ENCODE assay signal across 17 cellular contexts in genomic region chr17:11241611-11242226, GRCh38. TPM values are rescaled to one million over a fixed set of nuclear protein-coding genes. Genes with fewer than 3 reads are reported as not detected.
DNase-seq lines count a peak whose midpoint lies in the region; ATAC-seq and TF ChIP-seq lines count a peak whose summit lies in the region.
"Had no signal": no experiment of that assay in that cellular context is flagged by ENCODE, and none has a peak within 500 bp of the region (broad histone marks: within the 10 kb centered on the region; RNA-seq: fewer than 3 reads in every experiment).

No MANE protein-coding gene starts in this region.

- peak; percentile 27 for DNase-seq in activated naive CD8-positive, alpha-beta T cell treated with anti-CD3 and anti-CD28 coated beads, Interleukin-2, amount 10 ng/mL, durations not matched to agents 7 days and 5 days
- no peak for DNase-seq in activated naive CD8-positive, alpha-beta T cell treated with anti-CD3 and anti-CD28 coated beads, Interleukin-2, amount 50 U/mL, for 24 hours
- DNase-seq in mesendoderm (peak; percentile 55), thyroid gland (peak; percentile 35 to 49), NOMO-1 (lab: John Stamatoyannopoulos, UW; ENCODE audit: unreplicated experiment in 2 of 2) (no peak)
- no peak for DNase-seq in stimulated activated CD4-positive, alpha-beta T cell treated with anti-CD3 and anti-CD28 coated beads, Interleukin-1b, Interleukin-23, amount 100 ng/mL, for 48 hours
- DNase-seq: activated CD4-positive, alpha-beta T cell treated with anti-CD3 and anti-CD28 coated beads, Interleukin-2, amount 50 U/mL, for 1 hour; activated effector memory CD4-positive, alpha-beta T cell treated with Interleukin-2 at 50 U/mL for 16 hours; Calu3; effector memory CD8-positive, alpha-beta T cell; NCI-H2171; PC-9; T-helper 17 cell; upper lobe of right lung had no signal

- H3K4me1 ChIP-seq in ectodermal cell (ENCODE audit: control insufficient read depth, insufficient read depth, low read length) (no peaks in the 10 kb centered on the region), mesendoderm (ENCODE audit: control insufficient read depth, low read depth, low read length) (peaks cover 12% of the 10 kb centered on the region), thyroid gland (peaks cover 0 to 9% of the 10 kb centered on the region in 2 donors)
- H3K4me1 ChIP-seq: left lung, upper lobe of right lung had no signal

- no peak overlapping the region for H3K27ac ChIP-seq in ectodermal cell (ENCODE audit: insufficient read depth, low read depth, low read length, poor library complexity, severe bottlenecking)
- no peak overlapping the region for H3K27ac ChIP-seq in mesendoderm (ENCODE audit: low read depth, low read length)
- no peak overlapping the region for H3K27ac ChIP-seq in thyroid gland
- H3K27ac ChIP-seq: left lung, PC-9, upper lobe of right lung had no signal

- peak overlapping the region; percentile 77 for H3K56ac ChIP-seq in mesendoderm (ENCODE audit: low read length)

- no peak overlapping the region for H3K18ac ChIP-seq in mesendoderm (ENCODE audit: low read length)

- H3K9ac ChIP-seq in mesendoderm (ENCODE audit: low read length): peak overlapping the region; percentile 31

- intact Hi-C loops in thyroid gland (cut with DNase I): no loop called here

- no peak overlapping the region for H3K4ac ChIP-seq in mesendoderm (ENCODE audit: low read depth, low read length)

- peaks cover 32% of the 10 kb centered on the region for H3K27me3 Mint-ChIP-seq in activated naive CD8-positive, alpha-beta T cell treated with anti-CD3 and anti-CD28 coated beads, Interleukin-2, amount 10 ng/mL, durations not matched to agents 7 days and 5 days
- peaks cover 38% of the 10 kb centered on the region for H3K27me3 Mint-ChIP-seq in activated naive CD8-positive, alpha-beta T cell treated with anti-CD3 and anti-CD28 coated beads, Interleukin-2, amount 50 U/mL, for 24 hours

- H3K4me3 Mint-ChIP-seq in activated naive CD8-positive, alpha-beta T cell treated with anti-CD3 and anti-CD28 coated beads, Interleukin-2, amount 10 ng/mL, durations not matched to agents 7 days and 5 days: no peak overlapping the region
- no peak overlapping the region for H3K4me3 Mint-ChIP-seq in activated naive CD8-positive, alpha-beta T cell treated with anti-CD3 and anti-CD28 coated beads, Interleukin-2, amount 50 U/mL, for 24 hours
- H3K4me3 Mint-ChIP-seq: effector memory CD8-positive, alpha-beta T cell; T-helper 17 cell had no signal

- H2BK15ac ChIP-seq in mesendoderm (replicated peaks; ENCODE audit: low read depth): no peak overlapping the region

- H3K4me3 ChIP-seq in ectodermal cell (ENCODE audit: insufficient read depth, low read depth, low read length) (peak overlapping the region; percentile 18), mesendoderm (ENCODE audit: low read length) (no peak overlapping the region), thyroid gland (replicated peaks in 1 of 3) (no peak overlapping the region)
- H3K4me3 ChIP-seq: left lung, PC-9, upper lobe of right lung had no signal

- POLR2A ChIA-PET in activated naive CD8-positive, alpha-beta T cell treated with anti-CD3 and anti-CD28 coated beads, Interleukin-2, amount 10 ng/mL, durations not matched to agents 7 days and 5 days (lab: Charles Lee): no interaction called here

- no peak overlapping the region for H4K8ac ChIP-seq in mesendoderm (ENCODE audit: low read depth, low read length)

- H3K36me3 ChIP-seq in ectodermal cell (ENCODE audit: control insufficient read depth, insufficient read depth, low read length) (no peaks in the 10 kb centered on the region), mesendoderm (ENCODE audit: control insufficient read depth, insufficient read depth, low read length) (no peaks in the 10 kb centered on the region), thyroid gland (no peaks in the 10 kb centered on the region)
- H3K36me3 ChIP-seq: left lung, upper lobe of right lung had no signal

- H3K79me1 ChIP-seq in mesendoderm (ENCODE audit: low read length): no peaks in the 10 kb centered on the region

- no peaks in the 10 kb centered on the region for H3K36me3 Mint-ChIP-seq in activated naive CD8-positive, alpha-beta T cell treated with anti-CD3 and anti-CD28 coated beads, Interleukin-2, amount 10 ng/mL, durations not matched to agents 7 days and 5 days
- H3K36me3 Mint-ChIP-seq in activated naive CD8-positive, alpha-beta T cell treated with anti-CD3 and anti-CD28 coated beads, Interleukin-2, amount 50 U/mL, for 24 hours (ENCODE audit: low read depth): no peaks in the 10 kb centered on the region

- no peak overlapping the region for H4K5ac ChIP-seq in mesendoderm (ENCODE audit: low read length)

- H3K27ac Mint-ChIP-seq in activated naive CD8-positive, alpha-beta T cell treated with anti-CD3 and anti-CD28 coated beads, Interleukin-2, amount 10 ng/mL, durations not matched to agents 7 days and 5 days: no peak overlapping the region
- H3K27ac Mint-ChIP-seq in activated naive CD8-positive, alpha-beta T cell treated with anti-CD3 and anti-CD28 coated beads, Interleukin-2, amount 50 U/mL, for 24 hours: no peak overlapping the region
- H3K27ac Mint-ChIP-seq: effector memory CD8-positive, alpha-beta T cell; T-helper 17 cell had no signal

- H3K9me3 ChIP-seq in ectodermal cell (ENCODE audit: control insufficient read depth, low read length) (no peaks in the 10 kb centered on the region), thyroid gland (no peaks in the 10 kb centered on the region)
- H3K9me3 ChIP-seq: left lung, upper lobe of right lung had no signal

- H3K4me1 Mint-ChIP-seq in activated naive CD8-positive, alpha-beta T cell treated with anti-CD3 and anti-CD28 coated beads, Interleukin-2, amount 10 ng/mL, durations not matched to agents 7 days and 5 days: peaks cover 3% of the 10 kb centered on the region
- no peaks in the 10 kb centered on the region for H3K4me1 Mint-ChIP-seq in activated naive CD8-positive, alpha-beta T cell treated with anti-CD3 and anti-CD28 coated beads, Interleukin-2, amount 50 U/mL, for 24 hours
- H3K4me1 Mint-ChIP-seq: T-helper 17 cell had no signal

- H3K23ac ChIP-seq in mesendoderm (ENCODE audit: low read length): no peak overlapping the region

- no peak overlapping the region for H2BK5ac ChIP-seq in mesendoderm (ENCODE audit: low read length)

- no peak for ATAC-seq in activated naive CD8-positive, alpha-beta T cell treated with anti-CD3 and anti-CD28 coated beads, Interleukin-2, amount 10 ng/mL, durations not matched to agents 7 days and 5 days (ENCODE audit: low read depth)
- no peak for ATAC-seq in activated naive CD8-positive, alpha-beta T cell treated with anti-CD3 and anti-CD28 coated beads, Interleukin-2, amount 50 U/mL, for 24 hours
- no peak for ATAC-seq in GM21423 (IDR thresholded peaks at IDR 0.05; ENCODE audit: unreplicated experiment)
- ATAC-seq: effector memory CD8-positive, alpha-beta T cell; left lung; T-helper 17 cell; upper lobe of right lung had no signal

- H3K4me2 ChIP-seq in mesendoderm (ENCODE audit: low read length): peak overlapping the region; percentile 19
- H3K4me2 ChIP-seq: PC-9 had no signal

- no peak for TF ChIP-seq POLR2A in thyroid gland (IDR thresholded peaks at IDR 0.05)

- no peak overlapping the region for H2AK5ac ChIP-seq in mesendoderm (ENCODE audit: low read length)

- WGBS in ectodermal cell, 2 experiments: 24 to 25% methylated on average over 58 of the region's 58 CpGs
- no CpG with 5 or more reads among the region's 58 CpGs for WGBS in mesendoderm (ENCODE audit: extremely low coverage, insufficient coverage, low lambda C conversion rate)
- 22 to 30% methylated on average over 24 to 25 of the region's 58 CpGs for WGBS in thyroid gland, 2 donors

- no peak for TF ChIP-seq CTCF in thyroid gland (IDR thresholded peaks at IDR 0.05)

- no peak overlapping the region for H2BK120ac ChIP-seq in mesendoderm (ENCODE audit: low read depth, low read length)

- peaks cover 72% of the 10 kb centered on the region for H3K27me3 ChIP-seq in ectodermal cell (ENCODE audit: control insufficient read depth, insufficient read depth, low read length, poor library complexity, severe bottlenecking)
- peaks cover 10% of the 10 kb centered on the region for H3K27me3 ChIP-seq in mesendoderm (ENCODE audit: insufficient read depth, low read length, poor library complexity)
- peaks cover 6% of the 10 kb centered on the region for H3K27me3 ChIP-seq in thyroid gland

- no peaks in the 10 kb centered on the region for H3K9me3 Mint-ChIP-seq in activated naive CD8-positive, alpha-beta T cell treated with anti-CD3 and anti-CD28 coated beads, Interleukin-2, amount 10 ng/mL, durations not matched to agents 7 days and 5 days
- H3K9me3 Mint-ChIP-seq in activated naive CD8-positive, alpha-beta T cell treated with anti-CD3 and anti-CD28 coated beads, Interleukin-2, amount 50 U/mL, for 24 hours: no peaks in the 10 kb centered on the region

- H3K79me2 ChIP-seq in mesendoderm (ENCODE audit: control insufficient read depth, insufficient read depth, low read length): no peaks in the 10 kb centered on the region

RNA-seq across cellular contexts. Expression of gene SHISA6, which starts 0.7 kb away (rescaled TPM):
- not detected for total RNA-seq in activated naive CD8-positive, alpha-beta T cell treated with anti-CD3 and anti-CD28 coated beads, Interleukin-2, amount 10 ng/mL, durations not matched to agents 7 days and 5 days
- 4.9 TPM for polyA plus RNA-seq in ectodermal cell (2013, experiment 1 of 4)
- 6.1 TPM for polyA plus RNA-seq in ectodermal cell (2013, experiment 2 of 4)
- 4.1 TPM for polyA plus RNA-seq in ectodermal cell (2013, experiment 3 of 4)
- 5.7 TPM for polyA plus RNA-seq in ectodermal cell (2013, experiment 4 of 4)
- polyA plus RNA-seq in mesendoderm (2013, experiment 1 of 2): 1.2 TPM
- 1.2 TPM for polyA plus RNA-seq in mesendoderm (2013, experiment 2 of 2)
- under 1 TPM; under 0.01 to 0.88 (median 0.26) TPM for total RNA-seq in thyroid gland
- total RNA-seq: Calu3, PC-9, T-helper 17 cell, upper lobe of right lung had no signal

Comparison
In these comparisons a context has a peak if more than half of its experiments do, and no peak if none do; other contexts are left out.
1. DNase-seq: peak in activated naive CD8-positive, alpha-beta T cell treated with anti-CD3 and anti-CD28 coated beads, Interleukin-2, amount 10 ng/mL, durations not matched to agents 7 days and 5 days (single experiment), mesendoderm (single experiment) and thyroid gland (2 of 2); none in activated naive CD8-positive, alpha-beta T cell treated with anti-CD3 and anti-CD28 coated beads, Interleukin-2, amount 50 U/mL, for 24 hours (single experiment), NOMO-1 (0 of 2) and stimulated activated CD4-positive, alpha-beta T cell treated with anti-CD3 and anti-CD28 coated beads, Interleukin-1b, Interleukin-23, amount 100 ng/mL, for 48 hours (single experiment).